Comparison of ENCODE assay signal across 24 cellular contexts in genomic region chr3:30236011-30236410, GRCh38.
"Had no signal": no experiment of that assay in that cellular context is flagged by ENCODE, and none has a peak within 500 bp of the region (broad histone marks: within the 10 kb centered on the region; RNA-seq: fewer than 3 reads in every experiment).

No MANE protein-coding gene starts in this region.

- H3K9me3 ChIP-seq: colonic mucosa, esophagus squamous epithelium, gastrocnemius medialis had no signal

- DNase-seq: colonic mucosa; cortex of kidney; dermis blood vessel endothelial cell; dorsolateral prefrontal cortex; effector CD4-positive, alpha-beta T cell; effector CD8-positive, alpha-beta T cell; effector memory CD4-positive, alpha-beta T cell; effector memory CD8-positive, alpha-beta T cell; endodermal cell; erythroblast; esophagus squamous epithelium; foreskin fibroblast; foreskin keratinocyte; foreskin melanocyte; gastrocnemius medialis; glutamatergic neuron; head of caudate nucleus; heart left ventricle; heart right ventricle had no signal

- H3K4me3 ChIP-seq: colonic mucosa, coronary artery, dorsolateral prefrontal cortex, esophagus muscularis mucosa, esophagus squamous epithelium, gastrocnemius medialis, gastroesophageal sphincter, heart left ventricle, heart right ventricle had no signal

- H3K36me3 ChIP-seq: colonic mucosa, esophagus muscularis mucosa, esophagus squamous epithelium, gastrocnemius medialis, gastroesophageal sphincter, heart left ventricle, heart right ventricle had no signal

- H3K27me3 ChIP-seq: colonic mucosa, dorsolateral prefrontal cortex, esophagus muscularis mucosa, esophagus squamous epithelium, foreskin keratinocyte, gastrocnemius medialis, gastroesophageal sphincter, heart left ventricle, heart right ventricle had no signal

- ATAC-seq: effector memory CD8-positive, alpha-beta T cell; esophagus mucosa; foreskin keratinocyte; gastrocnemius medialis; gastroesophageal sphincter; heart left ventricle; heart right ventricle had no signal

- H3K4me1 ChIP-seq: colonic mucosa, foreskin keratinocyte had no signal

- H3K27ac ChIP-seq: colonic mucosa, coronary artery, dorsolateral prefrontal cortex, epithelial cell of prostate, esophagus squamous epithelium, foreskin keratinocyte, gastrocnemius medialis, gastroesophageal sphincter, heart left ventricle, heart right ventricle had no signal
